In genomic region chr11:44565008-44565745, GRCh38 we compare ENCODE assay signal across 8 cellular contexts.
DNase-seq lines count a peak whose midpoint lies in the region; ATAC-seq lines count a peak whose summit lies in the region.

Gene CD82 (plus strand): TSS chr11:44565663. CDS start chr11:44594663, 29,000 bp downstream.

- DNase-seq in AG20443 (ENCODE audit: low spot score) = peak; percentile 99
- peak; percentile 96 for DNase-seq in NCI-H345 treated with DMSO at 0.1 percent for 48 hours (lab: John Stamatoyannopoulos, UW; ENCODE audit: unreplicated experiment)
- peak; percentile 88 for DNase-seq in activated CD4-positive, CD25-positive, alpha-beta regulatory T cell treated with anti-CD3 and anti-CD28 coated beads, Interleukin-2, amount 50 U/mL, for 16 hours (ENCODE audit: low read depth, low spot score)
- DNase-seq in central memory CD8-positive, alpha-beta T cell (ENCODE audit: low spot score in 2 of 2) = peak; percentile 91
- peak; percentile 100 for DNase-seq in islet precursor cell
- peak; percentile 98 to 100 (median 99) for DNase-seq in stimulated activated CD4-positive, alpha-beta T cell treated with anti-CD3 and anti-CD28 coated beads, Interleukin-12 subunit alpha, Interleukin-12 subunit beta, amount 100 ng/mL, for 48 hours (ENCODE audit: low read depth in 2 of 3, low spot score in 1 of 3)

- ATAC-seq in GM19025 (IDR thresholded peaks at IDR 0.05; ENCODE audit: low read depth, unreplicated experiment) (peak; percentile 73), HG03342 (IDR thresholded peaks at IDR 0.05; ENCODE audit: unreplicated experiment) (peak; percentile 75)
- ATAC-seq in central memory CD8-positive, alpha-beta T cell (replicated peaks; ENCODE audit: extremely low read depth, poor library complexity, severe bottlenecking) = peak; percentile 63

- peaks cover 5% of the 10 kb centered on the region for H3K9me3 Mint-ChIP-seq in central memory CD8-positive, alpha-beta T cell

- peaks cover 21% of the 10 kb centered on the region for H3K36me3 Mint-ChIP-seq in central memory CD8-positive, alpha-beta T cell (ENCODE audit: insufficient read depth)

- H3K4me1 Mint-ChIP-seq in central memory CD8-positive, alpha-beta T cell = peaks cover 58% of the 10 kb centered on the region

- H3K27me3 Mint-ChIP-seq in central memory CD8-positive, alpha-beta T cell = no peaks in the 10 kb centered on the region

- H3K4me3 Mint-ChIP-seq in central memory CD8-positive, alpha-beta T cell = peak within 1 kb of the TSS; percentile 81

- peak within 1 kb of the TSS; percentile 77 for H3K27ac Mint-ChIP-seq in central memory CD8-positive, alpha-beta T cell (ENCODE audit: low read depth)

Comparison
In these comparisons a context has a peak if more than half of its experiments do, and no peak if none do; other contexts are left out.
1. Peak in every context shown above with its lines: DNase-seq and ATAC-seq.